In the genomic region with DNA sequence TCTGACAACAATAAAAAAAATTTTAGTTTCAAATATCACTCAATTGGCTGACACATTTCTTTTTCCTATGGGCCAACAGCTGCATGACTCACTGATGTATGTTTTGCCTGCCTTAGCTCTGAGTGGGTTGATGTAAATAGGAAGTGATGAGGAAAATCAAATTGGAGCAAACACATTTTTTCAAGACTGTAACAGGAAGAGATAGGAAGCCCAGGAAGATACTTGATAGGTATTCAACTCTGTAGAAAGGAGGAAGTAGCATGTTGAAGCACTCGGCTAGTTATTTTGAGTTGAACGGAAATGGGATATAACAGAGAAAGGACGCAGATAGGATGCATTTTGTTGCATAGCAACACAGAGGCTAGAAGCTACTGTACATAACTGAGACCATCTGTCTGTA, we compare ENCODE assay signal across 9 cellular contexts.
DNase-seq lines count a peak whose midpoint lies in the region; ATAC-seq and TF ChIP-seq lines count a peak whose summit lies in the region.
"Had no signal": no experiment of that assay in that cellular context is flagged by ENCODE, and none has a peak within 500 bp of the region (broad histone marks: within the 10 kb centered on the region; RNA-seq: fewer than 3 reads in every experiment).

No MANE protein-coding gene starts in this region.

- no peak for ATAC-seq in HCT116
- ATAC-seq in HG03196 (IDR thresholded peaks at IDR 0.05; ENCODE audit: unreplicated experiment): no peak
- ATAC-seq: stimulated activated effector memory CD8-positive, alpha-beta T cell treated with anti-CD3 and anti-CD28 coated beads, Interleukin-12 subunit alpha, Interleukin-12 subunit beta, amount 100 ng/mL, for 72 hours had no signal

- no peak overlapping the region for H3K4me3 Mint-ChIP-seq in endothelial cell (ENCODE audit: unreplicated experiment)
- H3K4me3 Mint-ChIP-seq: mesothelial cell of epicardium; stimulated activated effector memory CD8-positive, alpha-beta T cell treated with anti-CD3 and anti-CD28 coated beads, Interleukin-12 subunit alpha, Interleukin-12 subunit beta, amount 100 ng/mL, for 72 hours had no signal

- peaks cover 45% of the 10 kb centered on the region for H3K4me1 Mint-ChIP-seq in endothelial cell (ENCODE audit: unreplicated experiment)
- H3K4me1 Mint-ChIP-seq: stimulated activated effector memory CD8-positive, alpha-beta T cell treated with anti-CD3 and anti-CD28 coated beads, Interleukin-12 subunit alpha, Interleukin-12 subunit beta, amount 100 ng/mL, for 72 hours had no signal

- H3K27ac ChIP-seq in HCT116 (ENCODE audit: low read depth, low read length) (no peak overlapping the region), osteoblast (ENCODE audit: low read depth, low read length) (no peak overlapping the region), SJCRH30 (no peak overlapping the region)

- H2AFZ ChIP-seq in HCT116 (ENCODE audit: low read depth, low read length, poor library complexity, severe bottlenecking) (peak overlapping the region; percentile 65), osteoblast (ENCODE audit: low read length) (no peak overlapping the region)

- H3K4me1 ChIP-seq in HCT116 (ENCODE audit: control insufficient read depth in 1 of 2, insufficient read depth in 2 of 2, low read length in 2 of 2) (peaks cover 0 to 42% of the 10 kb centered on the region in 2 experiments; a peak in 2 of 4 replicates), osteoblast (ENCODE audit: insufficient read depth, low read length) (no peaks in the 10 kb centered on the region), SJCRH30 (no peaks in the 10 kb centered on the region)

- TF ChIP-seq CTCF in HCT116 (IDR thresholded peaks at IDR 0.05 in 2 of 3, conservative IDR thresholded peaks at IDR 0.05 in 1 of 3; ENCODE audit: borderline replicate concordance in 1 of 3, insufficient read depth in 1 of 3, low read depth in 2 of 3, low read length in 2 of 3) (no peak), endothelial cell (IDR thresholded peaks at IDR 0.05; ENCODE audit: unreplicated experiment) (no peak), osteoblast (IDR thresholded peaks at IDR 0.05; ENCODE audit: extremely low read depth, low read depth, low read length) (no peak)

- POLR2A ChIA-PET in HCT116 (lab: Charles Lee): no interaction called here

- DNase-seq in HCT116 (ENCODE audit: low read depth, low spot score): no peak
- peak; percentile 27 for DNase-seq in NCI-H748 treated with DMSO at 0.1 percent for 48 hours (lab: John Stamatoyannopoulos, UW)
- no peak for DNase-seq in endothelial cell (ENCODE audit: low spot score)
- DNase-seq in retina: peak; percentile 38
- no peak for DNase-seq in osteoblast (ENCODE audit: insufficient read length, low spot score, missing footprints)
- no peak for DNase-seq in SJCRH30

- no peak for TF ChIP-seq RAD21 in HCT116 (IDR thresholded peaks at IDR 0.05; ENCODE audit: low read depth)

- H3K36me3 ChIP-seq in HCT116 (ENCODE audit: control insufficient read depth in 1 of 2, insufficient read depth in 2 of 2, low read length in 2 of 2): no peaks in the 10 kb centered on the region
- no peaks in the 10 kb centered on the region for H3K36me3 ChIP-seq in osteoblast (ENCODE audit: insufficient read depth, low read length)
- no peaks in the 10 kb centered on the region for H3K36me3 ChIP-seq in SJCRH30

- H3K27ac Mint-ChIP-seq in endothelial cell (ENCODE audit: unreplicated experiment): peak overlapping the region; percentile 91
- H3K27ac Mint-ChIP-seq: mesothelial cell of epicardium; stimulated activated effector memory CD8-positive, alpha-beta T cell treated with anti-CD3 and anti-CD28 coated beads, Interleukin-12 subunit alpha, Interleukin-12 subunit beta, amount 100 ng/mL, for 72 hours had no signal

- no TSS peak for BruUV-seq in HCT116 (replicated peaks; lab: Mats Ljungman, UMichigan)

- peak overlapping the region; percentile 27 for H3K4me2 ChIP-seq in HCT116 (ENCODE audit: low read length)
- no peak overlapping the region for H3K4me2 ChIP-seq in osteoblast (ENCODE audit: insufficient read depth, low read length)

- no peaks in the 10 kb centered on the region for H3K36me3 Mint-ChIP-seq in endothelial cell (ENCODE audit: low read depth, unreplicated experiment)
- H3K36me3 Mint-ChIP-seq: mesothelial cell of epicardium; stimulated activated effector memory CD8-positive, alpha-beta T cell treated with anti-CD3 and anti-CD28 coated beads, Interleukin-12 subunit alpha, Interleukin-12 subunit beta, amount 100 ng/mL, for 72 hours had no signal

- H3K27me3 Mint-ChIP-seq in endothelial cell (ENCODE audit: unreplicated experiment): no peaks in the 10 kb centered on the region

- H3K9me2 ChIP-seq in HCT116 (ENCODE audit: insufficient read depth): no peaks in the 10 kb centered on the region

- H4K20me1 ChIP-seq in HCT116 (ENCODE audit: insufficient read depth) (no peaks in the 10 kb centered on the region), osteoblast (ENCODE audit: insufficient read depth, low read length) (no peaks in the 10 kb centered on the region)

- H3K9ac ChIP-seq in HCT116 (ENCODE audit: low read length): no peak overlapping the region

- intact Hi-C loops in HCT116 (cut with micrococcal nuclease): no loop called here

- H3K9me3 Mint-ChIP-seq in endothelial cell (ENCODE audit: unreplicated experiment): no peaks in the 10 kb centered on the region
- H3K9me3 Mint-ChIP-seq: mesothelial cell of epicardium; stimulated activated effector memory CD8-positive, alpha-beta T cell treated with anti-CD3 and anti-CD28 coated beads, Interleukin-12 subunit alpha, Interleukin-12 subunit beta, amount 100 ng/mL, for 72 hours had no signal

- H3K9me3 ChIP-seq in HCT116 (ENCODE audit: control insufficient read depth in 1 of 2, insufficient read depth in 1 of 2, low read depth in 1 of 2, low read length in 2 of 2): no peaks in the 10 kb centered on the region
- no peaks in the 10 kb centered on the region for H3K9me3 ChIP-seq in osteoblast (ENCODE audit: low read depth, low read length)
- H3K9me3 ChIP-seq in SJCRH30 (replicated peaks): no peaks in the 10 kb centered on the region

- CTCF ChIA-PET in HCT116 (lab: Charles Lee): no interaction called here

- H3K79me2 ChIP-seq in HCT116 (ENCODE audit: insufficient read depth, low read length) (no peaks in the 10 kb centered on the region), osteoblast (ENCODE audit: insufficient read depth, low read length) (no peaks in the 10 kb centered on the region)

- H3K27me3 ChIP-seq in HCT116 (ENCODE audit: insufficient read depth, low read length): no peaks in the 10 kb centered on the region
- H3K27me3 ChIP-seq in osteoblast (ENCODE audit: insufficient read depth, low read length): no peaks in the 10 kb centered on the region
- H3K27me3 ChIP-seq in SJCRH30: no peaks in the 10 kb centered on the region

- TF ChIP-seq POLR2A in HCT116 (IDR thresholded peaks at IDR 0.05; ENCODE audit: borderline replicate concordance, extremely low read depth, insufficient read depth, insufficient read length): no peak

- H3K4me3 ChIP-seq in HCT116 (replicated peaks in 1 of 2; ENCODE audit: low read depth in 1 of 2, low read length in 2 of 2) (no peak overlapping the region), osteoblast (ENCODE audit: insufficient read depth, low read length) (no peak overlapping the region), SJCRH30 (no peak overlapping the region)

- RAD21 ChIA-PET in HCT116 (lab: Charles Lee; ENCODE audit: low non-redundant PET in 1 of 2, low total read pairs in 2 of 2, uncharacterized antibody in 2 of 2, unreplicated experiment in 2 of 2): no interaction called here

TF ChIP-seq in HCT116, 20 proteins besides CTCF, POLR2A, EP300 and RAD21:
- TF ChIP-seq TCF7L2 (IDR thresholded peaks at IDR 0.05; ENCODE audit: borderline replicate concordance, extremely low read depth, insufficient read depth, insufficient read length) (peak; percentile 41), SRF (IDR thresholded peaks at IDR 0.05; ENCODE audit: low read depth) (no peak), YY1 (IDR thresholded peaks at IDR 0.05; ENCODE audit: extremely low read depth, insufficient replicate concordance, low read depth, low read length) (no peak), FOSL1 (IDR thresholded peaks at IDR 0.05; ENCODE audit: low read depth) (peak; percentile 46), SP1 (IDR thresholded peaks at IDR 0.05; ENCODE audit: low read depth) (0 out of 2 replicates have a peak, but pooled peaks have one; percentile 13), ELF1 (IDR thresholded peaks at IDR 0.05; ENCODE audit: borderline replicate concordance, low read depth) (0 out of 2 replicates have a peak, but pooled peaks have one; percentile 9), CEBPB (IDR thresholded peaks at IDR 0.05; ENCODE audit: low read depth) (no peak), POLR2AphosphoS5 (IDR thresholded peaks at IDR 0.05; ENCODE audit: low read depth, low read length) (no peak), EZH2 (IDR thresholded peaks at IDR 0.05) (no peak), JUND (IDR thresholded peaks at IDR 0.05) (peak; percentile 28; the same call in 1 of the 2 replicates)
- TF ChIP-seq, protein P1, sequence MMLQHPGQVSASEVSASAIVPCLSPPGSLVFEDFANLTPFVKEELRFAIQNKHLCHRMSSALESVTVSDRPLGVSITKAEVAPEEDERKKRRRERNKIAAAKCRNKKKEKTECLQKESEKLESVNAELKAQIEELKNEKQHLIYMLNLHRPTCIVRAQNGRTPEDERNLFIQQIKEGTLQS (IDR thresholded peaks at IDR 0.05): no peak
TF ChIP-seq in HCT116: peak in this region for 5.

Comparison
In these comparisons a context has a peak if more than half of its experiments do, and no peak if none do; other contexts are left out.
1. DNase-seq: peak in NCI-H748 treated with DMSO at 0.1 percent for 48 hours (single experiment) and retina (single experiment); none in HCT116 (single experiment), endothelial cell (single experiment), osteoblast (single experiment) and SJCRH30 (0 of 2).